In the genomic region with DNA sequence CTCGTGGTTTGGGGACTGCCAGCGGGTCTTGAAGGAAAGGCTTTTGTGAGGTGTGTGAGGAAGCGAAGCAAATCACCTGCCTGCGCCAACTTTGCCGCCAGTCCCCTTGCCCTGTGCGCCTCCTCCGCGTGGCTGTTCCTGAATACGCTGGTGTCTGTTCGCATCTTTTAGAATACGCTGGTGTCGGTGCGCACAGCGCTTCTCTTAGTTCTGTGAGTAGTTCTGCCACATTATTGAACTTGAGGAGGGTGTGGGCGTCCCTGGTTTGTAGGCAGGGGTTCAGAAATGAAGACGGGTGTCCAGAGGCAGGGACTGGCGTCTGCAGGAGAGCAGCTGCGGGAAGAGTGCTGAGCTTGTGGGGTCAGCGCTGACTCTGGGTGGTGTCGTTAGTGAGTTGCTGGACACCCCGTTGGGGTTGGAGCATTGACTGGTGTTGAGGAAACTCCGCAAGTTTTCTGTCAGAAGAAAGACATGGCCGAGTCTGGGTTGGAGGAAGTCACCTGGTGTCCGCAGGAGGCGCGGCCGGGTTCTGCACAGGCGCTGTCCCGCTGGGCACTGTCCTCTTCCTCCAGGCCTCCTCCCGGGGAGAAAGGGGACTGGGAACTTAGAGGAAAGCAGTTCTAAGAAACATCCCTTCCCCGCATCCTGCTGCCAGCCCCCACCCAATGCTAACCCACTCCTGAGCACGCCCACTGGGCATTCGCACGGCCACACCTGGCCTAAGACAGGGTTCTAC, we compare ENCODE assay signal across 1 cellular context.
TF ChIP-seq lines count a peak whose summit lies in the region.

No MANE protein-coding gene starts in this region.

TF ChIP-seq in SK-N-SH, 30 proteins besides CTCF, POLR2A, EP300 and RAD21 (continued from another document):
- TF ChIP-seq, protein P1, sequence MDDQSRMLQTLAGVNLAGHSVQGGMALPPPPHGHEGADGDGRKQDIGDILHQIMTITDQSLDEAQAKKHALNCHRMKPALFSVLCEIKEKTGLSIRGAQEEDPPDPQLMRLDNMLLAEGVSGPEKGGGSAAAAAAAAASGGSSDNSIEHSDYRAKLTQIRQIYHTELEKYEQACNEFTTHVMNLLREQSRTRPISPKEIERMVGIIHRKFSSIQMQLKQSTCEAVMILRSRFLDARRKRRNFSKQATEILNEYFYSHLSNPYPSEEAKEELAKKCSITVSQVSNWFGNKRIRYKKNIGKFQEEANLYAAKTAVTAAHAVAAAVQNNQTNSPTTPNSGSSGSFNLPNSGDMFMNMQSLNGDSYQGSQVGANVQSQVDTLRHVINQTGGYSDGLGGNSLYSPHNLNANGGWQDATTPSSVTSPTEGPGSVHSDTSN (IDR thresholded peaks at IDR 0.05) = no peak
TF ChIP-seq in SK-N-SH: peak in this region for 0.
